In genomic region chr10:67550838-67551402, GRCh38 we compare ENCODE assay signal across 20 cellular contexts.
"Had no signal": no experiment of that assay in that cellular context is flagged by ENCODE, and none has a peak within 500 bp of the region (broad histone marks: within the 10 kb centered on the region; RNA-seq: fewer than 3 reads in every experiment).

No MANE protein-coding gene starts in this region.

- H3K27ac Mint-ChIP-seq: activated CD4-positive, alpha-beta memory T cell treated with anti-CD3 and anti-CD28 coated beads for 36 hours; activated naive CD8-positive, alpha-beta T cell treated with anti-CD3 and anti-CD28 coated beads, Interleukin-2, amount 10 ng/mL, durations not matched to agents 7 days and 5 days; nephron; type B pancreatic cell had no signal

- H3K9me3 ChIP-seq: right lobe of liver had no signal

- H3K4me3 ChIP-seq: left lung, right lobe of liver, skin epidermis, thoracic aorta had no signal

- DNase-seq: activated CD4-positive, alpha-beta memory T cell treated with anti-CD3 and anti-CD28 coated beads for 36 hours; activated CD4-positive, alpha-beta T cell treated with anti-CD3 and anti-CD28 coated beads for 48 hours; activated naive CD4-positive, alpha-beta T cell treated with Interleukin-2 at 50 U/mL for 16 hours; activated naive CD8-positive, alpha-beta T cell treated with anti-CD3 and anti-CD28 coated beads, Interleukin-2, amount 10 ng/mL, durations not matched to agents 7 days and 5 days; activated T-cell treated with anti-CD3 and anti-CD28 coated beads, Interleukin-2, amount 50 U/mL, for 48 hours; amygdala; dermis blood vessel endothelial cell; effector CD8-positive, alpha-beta T cell; foreskin keratinocyte; left lung; mammary epithelial cell; right lobe of liver; stimulated activated CD4-positive, alpha-beta T cell treated with anti-CD3 and anti-CD28 coated beads, Interleukin-15, amount 100 ng/mL, for 24 hours; stimulated activated CD8-positive, alpha-beta memory T cell treated with anti-CD3 and anti-CD28 coated beads, Interleukin-4, amount 100 ng/mL, for 48 hours; stimulated activated naive CD4-positive, alpha-beta T cell treated with Interleukin-2 at 50 U/mL for 16 hours; T-helper 9 cell had no signal

- H3K27ac ChIP-seq: foreskin keratinocyte, left lung, right lobe of liver, skin epidermis, thoracic aorta had no signal

- H3K27me3 Mint-ChIP-seq: activated CD4-positive, alpha-beta memory T cell treated with anti-CD3 and anti-CD28 coated beads for 36 hours; type B pancreatic cell had no signal

- H3K36me3 ChIP-seq: left lung, right lobe of liver, thoracic aorta had no signal

- H3K9me3 Mint-ChIP-seq: activated naive CD8-positive, alpha-beta T cell treated with anti-CD3 and anti-CD28 coated beads, Interleukin-2, amount 10 ng/mL, durations not matched to agents 7 days and 5 days; type B pancreatic cell had no signal

- H3K4me1 ChIP-seq: foreskin keratinocyte, left lung, right lobe of liver had no signal

- H3K36me3 Mint-ChIP-seq: activated CD4-positive, alpha-beta memory T cell treated with anti-CD3 and anti-CD28 coated beads for 36 hours; activated naive CD8-positive, alpha-beta T cell treated with anti-CD3 and anti-CD28 coated beads, Interleukin-2, amount 10 ng/mL, durations not matched to agents 7 days and 5 days; type B pancreatic cell had no signal

- H3K4me3 Mint-ChIP-seq: activated CD4-positive, alpha-beta memory T cell treated with anti-CD3 and anti-CD28 coated beads for 36 hours; activated naive CD8-positive, alpha-beta T cell treated with anti-CD3 and anti-CD28 coated beads, Interleukin-2, amount 10 ng/mL, durations not matched to agents 7 days and 5 days; nephron; type B pancreatic cell had no signal

- H3K4me1 Mint-ChIP-seq: activated naive CD8-positive, alpha-beta T cell treated with anti-CD3 and anti-CD28 coated beads, Interleukin-2, amount 10 ng/mL, durations not matched to agents 7 days and 5 days had no signal

- H3K27me3 ChIP-seq: foreskin keratinocyte, left lung, right lobe of liver had no signal

- ATAC-seq: foreskin keratinocyte, left lung, right lobe of liver had no signal
